19 cellular contexts compared by ENCODE assay signal in genomic region chr1:25767437-25767770, GRCh38. TPM values are rescaled to one million over a fixed set of nuclear protein-coding genes. Genes with fewer than 3 reads are reported as not detected.
DNase-seq lines count a peak whose midpoint lies in the region; ATAC-seq and TF ChIP-seq lines count a peak whose summit lies in the region.
"Had no signal": no experiment of that assay in that cellular context is flagged by ENCODE, and none has a peak within 500 bp of the region (broad histone marks: within the 10 kb centered on the region; RNA-seq: fewer than 3 reads in every experiment).

No MANE protein-coding gene starts in this region.

- no peak overlapping the region for H4K91ac ChIP-seq in IMR-90 (ENCODE audit: insufficient read depth, low read depth, low read length)

- no peak overlapping the region for H2BK15ac ChIP-seq in IMR-90 (ENCODE audit: low read depth, low read length)

- H3K23ac ChIP-seq in IMR-90 (ENCODE audit: low read depth, low read length), result no peak overlapping the region

- no peaks in the 10 kb centered on the region for H3K27me3 ChIP-seq in IMR-90 (ENCODE audit: control insufficient read depth, insufficient read depth, low read length)
- H3K27me3 ChIP-seq: MG63, SJCRH30 had no signal

- TF ChIP-seq POLR2A in IMR-90 (IDR thresholded peaks at IDR 0.05; ENCODE audit: low read depth, low read length), result no peak

- no peaks in the 10 kb centered on the region for H3K36me3 Mint-ChIP-seq in activated T-cell treated with anti-CD3 and anti-CD28 coated beads, Interleukin-2, amount 50 U/mL, for 72 hours (ENCODE audit: insufficient read depth in 2 of 2)
- peaks cover 19% of the 10 kb centered on the region for H3K36me3 Mint-ChIP-seq in endothelial cell (ENCODE audit: low read depth, unreplicated experiment)
- no peaks in the 10 kb centered on the region for H3K36me3 Mint-ChIP-seq in stimulated activated effector memory CD8-positive, alpha-beta T cell treated with anti-CD3 and anti-CD28 coated beads, Interleukin-12 subunit alpha, Interleukin-12 subunit beta, amount 100 ng/mL, for 72 hours

- no peaks in the 10 kb centered on the region for H4K20me1 ChIP-seq in IMR-90 (ENCODE audit: insufficient read depth, low read length)

- no peak overlapping the region for H3K9ac ChIP-seq in IMR-90 (ENCODE audit: low read depth, low read length)

- H3K36me3 ChIP-seq in IMR-90 (ENCODE audit: control insufficient read depth, insufficient read depth, low read length), result peaks cover 31% of the 10 kb centered on the region; the same call in 1 of the 2 replicates
- H3K36me3 ChIP-seq: MG63 had no signal

- H2BK5ac ChIP-seq in IMR-90 (ENCODE audit: low read depth, low read length, poor library complexity, severe bottlenecking), result peak overlapping the region; percentile 41

- ATAC-seq in activated T-cell treated with anti-CD3 and anti-CD28 coated beads, Interleukin-2, amount 50 U/mL, for 72 hours (replicated peaks in 1 of 2), result no peak
- ATAC-seq in IMR-90 (ENCODE audit: low read depth), result no peak
- no peak for ATAC-seq in stimulated activated effector memory CD8-positive, alpha-beta T cell treated with anti-CD3 and anti-CD28 coated beads, Interleukin-12 subunit alpha, Interleukin-12 subunit beta, amount 100 ng/mL, for 72 hours
- ATAC-seq: HepG2, K562 had no signal

- H3K9me3 ChIP-seq in IMR-90 (ENCODE audit: control insufficient read depth, insufficient read depth, low read length), result no peaks in the 10 kb centered on the region
- H3K9me3 ChIP-seq: MG63, SJCRH30 had no signal

- no peaks in the 10 kb centered on the region for H3K79me1 ChIP-seq in IMR-90 (ENCODE audit: low read depth in 1 of 2, low read length in 2 of 2)

- no peak overlapping the region for H4K5ac ChIP-seq in IMR-90 (ENCODE audit: low read depth, low read length)

- CTCF ChIA-PET in IMR-90 (lab: Yijun Ruan, JAX), result no interaction called here

- no peak overlapping the region for H2AFZ ChIP-seq in IMR-90 (replicated peaks; ENCODE audit: low read length, poor library complexity)

- H3K4me3 Mint-ChIP-seq in activated T-cell treated with anti-CD3 and anti-CD28 coated beads, Interleukin-2, amount 50 U/mL, for 72 hours, result no peak overlapping the region
- no peak overlapping the region for H3K4me3 Mint-ChIP-seq in endothelial cell (ENCODE audit: unreplicated experiment)
- no peak overlapping the region for H3K4me3 Mint-ChIP-seq in stimulated activated effector memory CD8-positive, alpha-beta T cell treated with anti-CD3 and anti-CD28 coated beads, Interleukin-12 subunit alpha, Interleukin-12 subunit beta, amount 100 ng/mL, for 72 hours
- H3K4me3 Mint-ChIP-seq: B cell, CD14-positive monocyte, H9, HFFc6 had no signal

- H3K27me3 Mint-ChIP-seq in activated T-cell treated with anti-CD3 and anti-CD28 coated beads, Interleukin-2, amount 50 U/mL, for 72 hours (ENCODE audit: low read depth), result no peaks in the 10 kb centered on the region
- no peaks in the 10 kb centered on the region for H3K27me3 Mint-ChIP-seq in endothelial cell (ENCODE audit: unreplicated experiment)

- TF ChIP-seq RAD21 in IMR-90 (IDR thresholded peaks at IDR 0.05; ENCODE audit: low read length), result no peak

- TF ChIP-seq CTCF in IMR-90 (conservative IDR thresholded peaks at IDR 0.05; ENCODE audit: low read depth, low read length), result no peak
- no peak for TF ChIP-seq CTCF in endothelial cell (IDR thresholded peaks at IDR 0.05; ENCODE audit: unreplicated experiment)

- peaks cover 64% of the 10 kb centered on the region for H3K4me1 Mint-ChIP-seq in activated T-cell treated with anti-CD3 and anti-CD28 coated beads, Interleukin-2, amount 50 U/mL, for 72 hours (ENCODE audit: low read depth)
- peaks cover 26% of the 10 kb centered on the region for H3K4me1 Mint-ChIP-seq in endothelial cell (ENCODE audit: unreplicated experiment)
- H3K4me1 Mint-ChIP-seq in stimulated activated effector memory CD8-positive, alpha-beta T cell treated with anti-CD3 and anti-CD28 coated beads, Interleukin-12 subunit alpha, Interleukin-12 subunit beta, amount 100 ng/mL, for 72 hours, result peaks cover 13% of the 10 kb centered on the region

- no peaks in the 10 kb centered on the region for H3K9me3 Mint-ChIP-seq in activated T-cell treated with anti-CD3 and anti-CD28 coated beads, Interleukin-2, amount 50 U/mL, for 72 hours
- H3K9me3 Mint-ChIP-seq in endothelial cell (ENCODE audit: unreplicated experiment), result no peaks in the 10 kb centered on the region
- H3K9me3 Mint-ChIP-seq in stimulated activated effector memory CD8-positive, alpha-beta T cell treated with anti-CD3 and anti-CD28 coated beads, Interleukin-12 subunit alpha, Interleukin-12 subunit beta, amount 100 ng/mL, for 72 hours, result no peaks in the 10 kb centered on the region
- H3K9me3 Mint-ChIP-seq: CD14-positive monocyte, H9, HFFc6 had no signal

- H2BK120ac ChIP-seq in IMR-90 (ENCODE audit: low read depth, low read length), result no peak overlapping the region

- H2BK20ac ChIP-seq in IMR-90 (ENCODE audit: low read depth, low read length), result no peak overlapping the region

- no peak overlapping the region for H3K56ac ChIP-seq in IMR-90 (ENCODE audit: extremely low read depth, insufficient read depth, low read length)

- peaks cover 14% of the 10 kb centered on the region for H3K9me1 ChIP-seq in IMR-90 (ENCODE audit: insufficient read depth, low read length)

- no peak overlapping the region for H4K8ac ChIP-seq in IMR-90 (ENCODE audit: low read depth in 2 of 2, low read length in 2 of 2)

- dilution Hi-C loops in IMR-90 (cut with HindIII; ENCODE audit: low sequenced_read_pairs, unreplicated experiment), result no loop called here

- H3K4ac ChIP-seq in IMR-90 (ENCODE audit: low read depth, low read length), result no peak overlapping the region

- no peak overlapping the region for H3K4me3 ChIP-seq in IMR-90 (ENCODE audit: insufficient read depth, low read depth, low read length)
- H3K4me3 ChIP-seq: K562, MG63, SJCRH30 had no signal

- H3K4me2 ChIP-seq in IMR-90 (ENCODE audit: low read depth, low read length), result no peak overlapping the region

- no TSS peak for BruUV-seq in IMR-90 (replicated peaks; lab: Mats Ljungman, UMichigan)

- no peak overlapping the region for H2AK9ac ChIP-seq in IMR-90 (replicated peaks; ENCODE audit: low read depth, low read length, poor library complexity)

- H2AK5ac ChIP-seq in IMR-90 (ENCODE audit: low read depth, low read length), result no peak overlapping the region

- in situ Hi-C loops in IMR-90 (cut with MboI; ENCODE audit: low sequenced_read_pairs), result no loop called here

- no peak for DNase-seq in activated T-cell treated with anti-CD3 and anti-CD28 coated beads, Interleukin-2, amount 50 U/mL, for 72 hours
- no peak for DNase-seq in activated T-cell treated with anti-CD3 and anti-CD28 coated beads, Interleukin-2, amount 50 U/mL, for 48 hours
- no peak for DNase-seq in IMR-90
- DNase-seq in endothelial cell (ENCODE audit: low spot score), result no peak
- no peak for DNase-seq in stimulated activated effector memory CD8-positive, alpha-beta T cell treated with anti-CD3 and anti-CD28 coated beads, Interleukin-12 subunit alpha, Interleukin-12 subunit beta, amount 100 ng/mL, for 72 hours (ENCODE audit: low spot score in 2 of 2)
- DNase-seq in ecto neural progenitor cell (ENCODE audit: low spot score), result no peak
- DNase-seq in SIG-M5 treated with dmso at 0.1 percent for 504 hours (lab: John Stamatoyannopoulos, UW; ENCODE audit: unreplicated experiment), result no peak
- DNase-seq: H9; HFFc6; MG63; NCI-H2029; NCI-H524 treated with DMSO at 0.1 percent for 48 hours; NCI-H82; NK-92 treated with Interleukin-12 subunit alpha and Interleukin-12 subunit beta, amount 100 ng/mL, for 24 hours; SJCRH30 had no signal

- no peak overlapping the region for H3K14ac ChIP-seq in IMR-90 (replicated peaks; ENCODE audit: low read depth, low read length)

- H3K27ac ChIP-seq in IMR-90 (ENCODE audit: insufficient read depth, low read length), result no peak overlapping the region
- H3K27ac ChIP-seq: SJCRH30 had no signal

- intact Hi-C loops in IMR-90 (cut with micrococcal nuclease), result no loop called here

- peak overlapping the region; percentile 38 for H3K27ac Mint-ChIP-seq in activated T-cell treated with anti-CD3 and anti-CD28 coated beads, Interleukin-2, amount 50 U/mL, for 72 hours
- H3K27ac Mint-ChIP-seq in endothelial cell (ENCODE audit: unreplicated experiment), result peak overlapping the region; percentile 67
- peak overlapping the region; percentile 12 for H3K27ac Mint-ChIP-seq in stimulated activated effector memory CD8-positive, alpha-beta T cell treated with anti-CD3 and anti-CD28 coated beads, Interleukin-12 subunit alpha, Interleukin-12 subunit beta, amount 100 ng/mL, for 72 hours
- H3K27ac Mint-ChIP-seq: B cell, H9, HFFc6 had no signal

- H3K4me1 ChIP-seq in IMR-90 (ENCODE audit: control insufficient read depth, insufficient read depth, low read length), result no peaks in the 10 kb centered on the region

- H3K18ac ChIP-seq in IMR-90 (ENCODE audit: low read depth, low read length), result no peak overlapping the region

- POLR2A ChIA-PET in IMR-90 (lab: Charles Lee; ENCODE audit: unreplicated experiment), result no interaction called here

TF ChIP-seq in IMR-90, 13 proteins besides CTCF, POLR2A, EP300 and RAD21 (continues in another document):
- TF ChIP-seq RFX5 (IDR thresholded peaks at IDR 0.05; ENCODE audit: low read depth, low read length) (no peak), MAZ (IDR thresholded peaks at IDR 0.05; ENCODE audit: borderline replicate concordance, low read depth, low read length) (no peak), MAFK (IDR thresholded peaks at IDR 0.05; ENCODE audit: low read depth, low read length) (no peak), SMC3 (IDR thresholded peaks at IDR 0.05; ENCODE audit: low read depth, low read length) (no peak), BHLHE40 (IDR thresholded peaks at IDR 0.05; ENCODE audit: low read depth, low read length) (no peak), CEBPB (IDR thresholded peaks at IDR 0.05; ENCODE audit: low read depth, low read length) (no peak), RCOR1 (IDR thresholded peaks at IDR 0.05; ENCODE audit: insufficient replicate concordance, low read length) (no peak), CHD1 (IDR thresholded peaks at IDR 0.05; ENCODE audit: low read depth, low read length) (no peak), NFE2L2 (IDR thresholded peaks at IDR 0.05; ENCODE audit: low read depth, low read length) (no peak)

RNA-seq across cellular contexts. Expression of gene SELENON, which starts 32.6 kb away (rescaled TPM):
- 10 to 100 TPM; 29.5 to 31.1 TPM for total RNA-seq in activated T-cell treated with anti-CD3 and anti-CD28 coated beads, Interleukin-2, amount 50 U/mL, for 72 hours
- total RNA-seq in IMR-90 (2012; rRNA removed) (9.1 and 10.0 TPM in 2 replicates), endothelial cell (ENCODE audit: unreplicated experiment) (284 TPM)
- 86.4 and 114 TPM in 2 replicates for polyA plus RNA-seq in IMR-90 (2012; rRNA removed)
- 67.8 and 132 TPM in 2 replicates for polyA plus RNA-seq in IMR-90 (2012; cell fraction: cytosol; rRNA removed)
- 82.8 and 113 TPM in 2 replicates for polyA plus RNA-seq in IMR-90 (2012; cell fraction: nucleus; rRNA removed; ENCODE audit: low replicate concordance)

RNA-seq across cellular contexts. Expression of gene MTFR1L, which starts 52.4 kb away (rescaled TPM):
- total RNA-seq in activated T-cell treated with anti-CD3 and anti-CD28 coated beads, Interleukin-2, amount 50 U/mL, for 72 hours, result 10 to 100 TPM; 34.0 to 39.1 TPM
- 57.2 and 69.7 TPM in 2 replicates for total RNA-seq in IMR-90 (2012; rRNA removed)
- polyA plus RNA-seq in IMR-90 (2012; rRNA removed), result 69.1 and 80.0 TPM in 2 replicates
- 89.0 and 279 TPM in 2 replicates for polyA plus RNA-seq in IMR-90 (2012; cell fraction: cytosol; rRNA removed)
- 122 and 153 TPM in 2 replicates for polyA plus RNA-seq in IMR-90 (2012; cell fraction: nucleus; rRNA removed; ENCODE audit: low replicate concordance)
- 48.1 TPM for total RNA-seq in endothelial cell (ENCODE audit: unreplicated experiment)

Comparison
In these comparisons a context has a peak if more than half of its experiments do, and no peak if none do; other contexts are left out.
1. H3K27ac Mint-ChIP-seq: peak in every context shown above with its lines; median percentile 67 in endothelial cell; 38 in activated T-cell treated with anti-CD3 and anti-CD28 coated beads, Interleukin-2, amount 50 U/mL, for 72 hours; 12 in stimulated activated effector memory CD8-positive, alpha-beta T cell treated with anti-CD3 and anti-CD28 coated beads, Interleukin-12 subunit alpha, Interleukin-12 subunit beta, amount 100 ng/mL, for 72 hours.